Comparison of ENCODE assay signal across 16 cellular contexts in the genomic region with DNA sequence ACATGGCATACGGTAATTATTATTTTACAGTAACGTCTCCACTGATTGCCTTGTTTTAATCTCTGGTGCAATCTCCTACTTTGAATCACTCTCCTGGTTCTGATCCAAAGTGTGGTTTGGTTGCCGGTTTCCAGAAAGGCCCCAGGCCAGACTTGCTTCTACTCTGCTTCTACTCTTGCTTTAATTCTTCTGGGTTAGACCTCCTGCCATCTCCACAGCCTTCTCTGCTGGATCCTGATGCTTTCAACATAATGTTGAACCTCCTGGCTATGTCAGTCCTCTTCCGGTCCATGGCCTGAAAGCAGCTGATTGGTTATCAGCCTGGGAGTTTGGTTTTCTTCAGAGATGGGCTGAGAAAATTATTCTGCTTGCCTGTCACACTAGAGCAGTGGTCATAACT.
DNase-seq lines count a peak whose midpoint lies in the region; ATAC-seq and TF ChIP-seq lines count a peak whose summit lies in the region.
"Had no signal": no experiment of that assay in that cellular context is flagged by ENCODE, and none has a peak within 500 bp of the region (broad histone marks: within the 10 kb centered on the region; RNA-seq: fewer than 3 reads in every experiment).

No MANE protein-coding gene starts in this region.

- H3K36me3 ChIP-seq in MG63 = peaks cover 4% of the 10 kb centered on the region

- TF ChIP-seq POLR2A in lower leg skin (IDR thresholded peaks at IDR 0.05) = no peak

- TF ChIP-seq CTCF in lower leg skin (IDR thresholded peaks at IDR 0.05) = no peak

- intact Hi-C loops in lower leg skin (cut with DNase I; ENCODE audit: low total_unique reads) = no loop called here

- WGBS in lower leg skin, 2 donors = 55 to 61% methylated on average over 4 of the region's 4 CpGs

- DNase-seq in G401 (ENCODE audit: low spot score) (peak; percentile 60), MG63 (peak; percentile 28), fibroblast of peridontal ligament (ENCODE audit: extremely low read depth) (peak; percentile 21), lower leg skin (ENCODE audit: low spot score in 2 of 2) (no peak), COR-L47 (lab: John Stamatoyannopoulos, UW) (no peak), NCI-H2081 treated with DMSO at 0.1 percent for 48 hours (lab: John Stamatoyannopoulos, UW) (no peak)
- DNase-seq: H9, NCI-H1105 treated with DMSO at 0.1 percent for 48 hours, NCI-H2029 treated with DMSO at 0.1 percent for 48 hours, NCI-H2171 treated with DMSO at 0.1 percent for 48 hours, NCI-H446 treated with DMSO at 0.1 percent for 48 hours, NCI-H526 treated with DMSO at 0.1 percent for 48 hours, Right ventricle myocardium superior had no signal

- no peaks in the 10 kb centered on the region for H3K9me3 ChIP-seq in MG63

- H3K4me3 ChIP-seq in MG63 (no peak overlapping the region), lower leg skin (ENCODE audit: low read depth, poor library complexity, severe bottlenecking) (no peak overlapping the region)
- H3K4me3 ChIP-seq: K562 had no signal

- ATAC-seq in GM19324 (IDR thresholded peaks at IDR 0.05; ENCODE audit: low FRiP score, unreplicated experiment) = no peak
- ATAC-seq: HepG2, K562 had no signal

- H3K27me3 ChIP-seq in MG63 = no peaks in the 10 kb centered on the region

- in situ Hi-C loops in G401 (cut with HindIII; ENCODE audit: low sequenced_read_pairs) = no loop called here

Comparison
In these comparisons a context has a peak if more than half of its experiments do, and no peak if none do; other contexts are left out.
1. DNase-seq: peak in G401 (single experiment), MG63 (single experiment) and fibroblast of peridontal ligament (single experiment); none in lower leg skin (0 of 2), COR-L47 (single experiment) and NCI-H2081 treated with DMSO at 0.1 percent for 48 hours (single experiment).